ENCODE assay signal across 18 cellular contexts in genomic region chr3:160765211-160765610, GRCh38. TPM values are rescaled to one million over a fixed set of nuclear protein-coding genes. Genes with fewer than 3 reads are reported as not detected.
DNase-seq lines count a peak whose midpoint lies in the region; ATAC-seq and TF ChIP-seq lines count a peak whose summit lies in the region.
"Had no signal": no experiment of that assay in that cellular context is flagged by ENCODE, and none has a peak within 500 bp of the region (broad histone marks: within the 10 kb centered on the region; RNA-seq: fewer than 3 reads in every experiment).

No MANE protein-coding gene starts in this region.

- CTCF ChIA-PET in Caco-2 (lab: Charles Lee) = no interaction called here

- intact Hi-C loops in psoas muscle (cut with DNase I) = no loop called here
- intact Hi-C loops in Caco-2 (cut with micrococcal nuclease; ENCODE audit: unreplicated experiment) = no loop called here

- DNase-seq in NCI-H2171 treated with DMSO at 0.1 percent for 48 hours (lab: John Stamatoyannopoulos, UW) (peak; percentile 79), NCI-H2171 (lab: John Stamatoyannopoulos, UW) (no peak), NCI-H69 (lab: John Stamatoyannopoulos, UW) (peak; percentile 67), psoas muscle (no peak), Caco-2 (no peak), MG63 (no peak), NCI-H1105 treated with DMSO at 0.1 percent for 48 hours (lab: John Stamatoyannopoulos, UW) (no peak)
- DNase-seq: ACHN; Calu3; CD4-positive, CD25-positive, alpha-beta regulatory T cell; DMS153; DMS79 treated with DMSO at 0.1 percent for 48 hours; EL; HFFc6 had no signal

- no TSS peak for BruUV-seq in Caco-2 (replicated peaks; lab: Mats Ljungman, UMichigan)

- H3K27ac ChIP-seq in KMS-11 (peak overlapping the region; percentile 48), psoas muscle (peak overlapping the region; percentile 19)
- H3K27ac ChIP-seq: BLaER1 treated with 17β-estradiol and CSF1 and Interleukin-3, amounts not matched to agents 10 nM and 100 nM had no signal

- peak in 1 of 4 donors; percentile 63 for ATAC-seq in psoas muscle
- ATAC-seq: HepG2 had no signal

- no peak overlapping the region for H3K4me3 Mint-ChIP-seq in Caco-2 (ENCODE audit: unreplicated experiment)
- H3K4me3 Mint-ChIP-seq: CD4-positive, CD25-positive, alpha-beta regulatory T cell; HFFc6 had no signal

- no peaks in the 10 kb centered on the region for H3K36me3 Mint-ChIP-seq in Caco-2 (ENCODE audit: insufficient read depth, unreplicated experiment)
- H3K36me3 Mint-ChIP-seq: CD4-positive, CD25-positive, alpha-beta regulatory T cell had no signal

- H3K27me3 Mint-ChIP-seq in Caco-2 (ENCODE audit: insufficient read depth, unreplicated experiment) = peaks cover 6% of the 10 kb centered on the region

- H3K4me1 ChIP-seq in KMS-11 (ENCODE audit: low read depth, poor library complexity, severe bottlenecking) = peaks cover 67% of the 10 kb centered on the region
- H3K4me1 ChIP-seq in psoas muscle = peaks cover 54% of the 10 kb centered on the region
- H3K4me1 ChIP-seq in Caco-2 = no peaks in the 10 kb centered on the region
- H3K4me1 ChIP-seq: BLaER1 treated with 17β-estradiol and CSF1 and Interleukin-3, amounts not matched to agents 10 nM and 100 nM had no signal

- peak overlapping the region; percentile 53 for H3K4me2 ChIP-seq in KMS-11
- H3K4me2 ChIP-seq: BLaER1 treated with 17β-estradiol and CSF1 and Interleukin-3, amounts not matched to agents 10 nM and 100 nM had no signal

- POLR2A ChIA-PET in Caco-2 (lab: Charles Lee) = no interaction called here

- H3K4me1 Mint-ChIP-seq in Caco-2 (ENCODE audit: low read depth, unreplicated experiment) = no peaks in the 10 kb centered on the region
- H3K4me1 Mint-ChIP-seq: CD4-positive, CD25-positive, alpha-beta regulatory T cell had no signal

- TF ChIP-seq CTCF in KMS-11 (conservative IDR thresholded peaks at IDR 0.05; ENCODE audit: low read depth, low read length) (no peak), psoas muscle (IDR thresholded peaks at IDR 0.05) (no peak), Caco-2 (IDR thresholded peaks at IDR 0.05; ENCODE audit: insufficient read depth in 1 of 2, low read depth in 1 of 2, low read length in 1 of 2, severe bottlenecking in 1 of 2, unreplicated experiment in 1 of 2) (no peak)

- H3K36me3 ChIP-seq in KMS-11 (ENCODE audit: insufficient read depth) = no peaks in the 10 kb centered on the region
- no peaks in the 10 kb centered on the region for H3K36me3 ChIP-seq in psoas muscle (ENCODE audit: insufficient read depth in 1 of 2, low read depth in 1 of 2)
- no peaks in the 10 kb centered on the region for H3K36me3 ChIP-seq in Caco-2 (ENCODE audit: control insufficient read depth, insufficient read depth, low read length)
- no peaks in the 10 kb centered on the region for H3K36me3 ChIP-seq in MG63
- H3K36me3 ChIP-seq: HAP-1 had no signal

- H3K4me3 ChIP-seq in KMS-11 (IDR thresholded peaks at IDR 0.05; ENCODE audit: insufficient read depth, low read depth, low read length) = peak overlapping the region; percentile 28
- no peak overlapping the region for H3K4me3 ChIP-seq in psoas muscle
- H3K4me3 ChIP-seq in Caco-2 (ENCODE audit: low read depth, low read length) = no peak overlapping the region
- no peak overlapping the region for H3K4me3 ChIP-seq in MG63
- H3K4me3 ChIP-seq: BLaER1 treated with 17β-estradiol and CSF1 and Interleukin-3, amounts not matched to agents 10 nM and 100 nM; HAP-1 had no signal

- H3K27me3 ChIP-seq in KMS-11 (ENCODE audit: insufficient read depth, low read depth) (no peaks in the 10 kb centered on the region), psoas muscle (ENCODE audit: insufficient read depth in 3 of 3, low read length in 2 of 3) (no peaks in the 10 kb centered on the region), Caco-2 (replicated peaks; ENCODE audit: control insufficient read depth, insufficient read depth, low read length) (no peaks in the 10 kb centered on the region), MG63 (peaks cover 2% of the 10 kb centered on the region; the same call in 1 of the 2 replicates)
- H3K27me3 ChIP-seq: BLaER1 treated with 17β-estradiol and CSF1 and Interleukin-3, amounts not matched to agents 10 nM and 100 nM had no signal

- no peak overlapping the region for H3K9ac ChIP-seq in KMS-11
- H3K9ac ChIP-seq: BLaER1 treated with 17β-estradiol and CSF1 and Interleukin-3, amounts not matched to agents 10 nM and 100 nM had no signal

- 25 to 44% (median 31%) methylated on average over 1 of the region's 1 CpG for WGBS in psoas muscle, 3 donors

- H3K79me2 ChIP-seq in KMS-11 (ENCODE audit: insufficient read depth, low read depth) = peaks cover 69% of the 10 kb centered on the region

- H3K9me3 Mint-ChIP-seq in Caco-2 (ENCODE audit: unreplicated experiment) = no peaks in the 10 kb centered on the region
- H3K9me3 Mint-ChIP-seq: HFFc6 had no signal

- H3K9me3 ChIP-seq in psoas muscle = no peaks in the 10 kb centered on the region
- no peaks in the 10 kb centered on the region for H3K9me3 ChIP-seq in Caco-2
- no peaks in the 10 kb centered on the region for H3K9me3 ChIP-seq in MG63
- H3K9me3 ChIP-seq: HAP-1 had no signal

- H3K27ac Mint-ChIP-seq in Caco-2 (ENCODE audit: unreplicated experiment) = no peak overlapping the region
- H3K27ac Mint-ChIP-seq: CD4-positive, CD25-positive, alpha-beta regulatory T cell; HFFc6 had no signal

- no peaks in the 10 kb centered on the region for H4K20me1 ChIP-seq in KMS-11 (ENCODE audit: insufficient read depth)

- no peak overlapping the region for H2AFZ ChIP-seq in KMS-11 (ENCODE audit: low read depth)

RNA-seq across cellular contexts. Expression of gene PPM1L, which starts 9.2 kb away (rescaled TPM):
- total RNA-seq in psoas muscle = 10 to 100 TPM; 66.0 to 76.1 (median 68.2) TPM
- polyA plus RNA-seq in psoas muscle = 10 to 100 TPM in 2 of 3 donors, 1 to 10 TPM in 1; 6.2 to 41.7 (median 10.5) TPM
- 2.0 and 2.4 TPM in 2 replicates for total RNA-seq in Caco-2 (2022)
- not detected in 2 replicates for total RNA-seq in MG63 (2014; rRNA removed; shearing (Covaris generic); ENCODE audit: low replicate concordance)

Comparison
In these comparisons a context has a peak if more than half of its experiments do, and no peak if none do; other contexts are left out.
1. DNase-seq: peak in NCI-H2171 treated with DMSO at 0.1 percent for 48 hours (single experiment) and NCI-H69 (single experiment); none in NCI-H2171 (single experiment), psoas muscle (0 of 2), Caco-2 (0 of 2), MG63 (single experiment) and NCI-H1105 treated with DMSO at 0.1 percent for 48 hours (single experiment).
2. RNA of gene PPM1L, which starts 9.2 kb away (total RNA-seq): 66.0 to 76.1 TPM in psoas muscle; 2.0 to 2.4 TPM in Caco-2 and not detected in MG63; every median in the first group is over 10 times any median in the second.